7 cellular contexts compared by ENCODE assay signal in genomic region chr4:107359208-107359607, GRCh38.
"Had no signal": no experiment of that assay in that cellular context is flagged by ENCODE, and none has a peak within 500 bp of the region (broad histone marks: within the 10 kb centered on the region; RNA-seq: fewer than 3 reads in every experiment).

No MANE protein-coding gene starts in this region.

- DNase-seq: H9, HCEC 1CT, KBM-7 had no signal

- FAIRE-seq: H1, H54, HTR-8/SVneo had no signal

- H2AFZ ChIP-seq: GM23338 had no signal

- H3K4me2 ChIP-seq: GM23338 had no signal

- H3K4me3 ChIP-seq: GM23338 had no signal

- ATAC-seq: GM23338 had no signal
